8 cellular contexts compared by ENCODE assay signal in the genomic region with DNA sequence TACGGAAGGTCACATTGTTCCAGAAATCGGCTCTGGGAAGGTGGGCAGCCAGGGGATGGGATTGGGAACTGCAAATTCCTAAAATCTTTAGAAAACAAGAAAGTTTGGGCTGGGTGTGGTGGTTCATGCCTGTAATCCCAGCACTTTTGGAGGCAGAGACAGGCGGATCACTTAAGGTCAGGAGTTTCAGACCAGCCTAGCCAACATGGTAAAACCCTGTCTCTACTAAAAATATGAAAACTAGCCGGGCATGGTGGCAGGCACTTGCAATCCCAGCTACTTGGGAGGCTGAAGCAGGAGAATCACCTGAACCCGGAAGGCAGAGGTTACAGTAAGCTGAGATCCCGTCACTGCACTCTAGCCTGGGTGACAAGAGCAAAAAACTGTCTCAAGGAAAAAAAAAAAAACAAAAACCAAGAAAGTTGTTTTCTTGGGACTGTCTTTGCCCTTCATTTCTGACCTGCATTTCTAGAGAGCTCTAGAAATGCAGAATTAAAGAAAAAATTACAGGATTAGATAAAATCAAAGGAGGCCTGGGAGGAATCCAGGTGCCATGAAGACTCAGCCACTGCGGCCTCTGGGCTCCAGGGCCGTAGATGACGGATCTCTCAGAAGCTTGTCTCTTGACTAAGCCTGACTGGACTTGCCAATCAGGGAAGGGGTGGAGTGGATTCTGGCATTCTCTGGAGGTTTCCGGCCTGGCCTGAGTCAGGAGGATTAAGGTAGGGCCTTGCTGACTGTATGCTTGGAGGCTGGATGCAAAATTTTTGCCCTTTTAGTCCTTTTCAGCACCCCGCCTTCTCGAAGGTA. TPM values are rescaled to one million over a fixed set of nuclear protein-coding genes. Genes with fewer than 3 reads are reported as not detected.
DNase-seq lines count a peak whose midpoint lies in the region; ATAC-seq and TF ChIP-seq lines count a peak whose summit lies in the region.

No MANE protein-coding gene starts in this region.

- no peaks in the 10 kb centered on the region for H3K36me3 ChIP-seq in colonic mucosa
- H3K36me3 ChIP-seq in mucosa of descending colon (ENCODE audit: low read depth), result no peaks in the 10 kb centered on the region

- DNase-seq in G401 (ENCODE audit: low spot score) (peak; percentile 80), NCI-H510A (lab: John Stamatoyannopoulos, UW) (peak; percentile 49), colonic mucosa (peak; percentile 90), mucosa of descending colon (peak; percentile 72 to 87 (median 77)), NCI-H1417 (lab: John Stamatoyannopoulos, UW) (no peak)

- peak overlapping the region; percentile 57 to 99 for H3K9ac ChIP-seq in colonic mucosa (ENCODE audit: low read depth in 2 of 2, low read length in 2 of 2)

- in situ Hi-C loops in G401 (cut with HindIII; ENCODE audit: low sequenced_read_pairs), result no loop called here

- H3K27ac ChIP-seq in colonic mucosa, result peak overlapping the region; percentile 99

- peak; percentile 16 for ATAC-seq in mucosa of descending colon
- no peak for ATAC-seq in GM18868 (IDR thresholded peaks at IDR 0.05; ENCODE audit: unreplicated experiment)
- no peak for ATAC-seq in GM21367 (IDR thresholded peaks at IDR 0.05; ENCODE audit: unreplicated experiment)
- no peak for ATAC-seq in GM21381 (IDR thresholded peaks at IDR 0.05; ENCODE audit: unreplicated experiment)

- H3K27me3 ChIP-seq in colonic mucosa, result no peaks in the 10 kb centered on the region

- H3K4me1 ChIP-seq in colonic mucosa, result peaks cover 49% of the 10 kb centered on the region
- H3K4me1 ChIP-seq in mucosa of descending colon (ENCODE audit: low read depth), result peaks cover 62% of the 10 kb centered on the region

- no peak overlapping the region for H3K4me3 ChIP-seq in colonic mucosa
- no peak overlapping the region for H3K4me3 ChIP-seq in mucosa of descending colon

- intact Hi-C loops in colonic mucosa (cut with DNase I), result no loop called here
- intact Hi-C loops in mucosa of descending colon (cut with DNase I, micrococcal nuclease), result no loop called here

- H3K9me3 ChIP-seq in colonic mucosa (no peaks in the 10 kb centered on the region), mucosa of descending colon (no peaks in the 10 kb centered on the region)

- TF ChIP-seq CTCF in colonic mucosa (IDR thresholded peaks at IDR 0.05), result no peak
- TF ChIP-seq CTCF in mucosa of descending colon (IDR thresholded peaks at IDR 0.05), result no peak

RNA-seq across cellular contexts. Expression of gene MALAT1, which starts 5.3 kb away (rescaled TPM):
- 166 and 288 TPM in 2 replicates for total RNA-seq in G401 (2014; rRNA removed; shearing (Covaris generic))
- total RNA-seq in colonic mucosa (1,000 to 10,000 TPM; 4,716 to 6,071 TPM), mucosa of descending colon (over 10,000 TPM; 10,779 to 14,350 (median 11,224) TPM)

RNA-seq across cellular contexts. Expression of gene SCYL1, which starts 31.3 kb away (rescaled TPM):
- total RNA-seq in G401 (2014; rRNA removed; shearing (Covaris generic)), result 77.6 and 80.4 TPM in 2 replicates
- total RNA-seq in colonic mucosa (10 to 100 TPM; 59.2 to 84.1 TPM), mucosa of descending colon (10 to 100 TPM; 60.1 to 77.4 (median 60.3) TPM)

Comparison
In these comparisons a context has a peak if more than half of its experiments do, and no peak if none do; other contexts are left out.
1. DNase-seq: peak in G401 (single experiment), NCI-H510A (single experiment), colonic mucosa (single experiment) and mucosa of descending colon (3 of 3); none in NCI-H1417 (0 of 3).
2. RNA of gene MALAT1, which starts 5.3 kb away (total RNA-seq): 10,779 to 14,350 TPM in mucosa of descending colon and 4,716 to 6,071 TPM in colonic mucosa; 166 to 288 TPM in G401; every median in the first group is over 10 times any median in the second.